2 cellular contexts compared by ENCODE assay signal in genomic region chr15:40845036-40845435, GRCh38.
TF ChIP-seq lines count a peak whose summit lies in the region.

No MANE protein-coding gene starts in this region.

TF ChIP-seq in SK-N-SH, 30 proteins besides CTCF, POLR2A, EP300 and RAD21 (continued from another document):
- TF ChIP-seq, protein P1, sequence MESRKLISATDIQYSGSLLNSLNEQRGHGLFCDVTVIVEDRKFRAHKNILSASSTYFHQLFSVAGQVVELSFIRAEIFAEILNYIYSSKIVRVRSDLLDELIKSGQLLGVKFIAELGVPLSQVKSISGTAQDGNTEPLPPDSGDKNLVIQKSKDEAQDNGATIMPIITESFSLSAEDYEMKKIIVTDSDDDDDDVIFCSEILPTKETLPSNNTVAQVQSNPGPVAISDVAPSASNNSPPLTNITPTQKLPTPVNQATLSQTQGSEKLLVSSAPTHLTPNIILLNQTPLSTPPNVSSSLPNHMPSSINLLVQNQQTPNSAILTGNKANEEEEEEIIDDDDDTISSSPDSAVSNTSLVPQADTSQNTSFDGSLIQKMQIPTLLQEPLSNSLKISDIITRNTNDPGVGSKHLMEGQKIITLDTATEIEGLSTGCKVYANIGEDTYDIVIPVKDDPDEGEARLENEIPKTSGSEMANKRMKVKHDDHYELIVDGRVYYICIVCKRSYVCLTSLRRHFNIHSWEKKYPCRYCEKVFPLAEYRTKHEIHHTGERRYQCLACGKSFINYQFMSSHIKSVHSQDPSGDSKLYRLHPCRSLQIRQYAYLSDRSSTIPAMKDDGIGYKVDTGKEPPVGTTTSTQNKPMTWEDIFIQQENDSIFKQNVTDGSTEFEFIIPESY (IDR thresholded peaks at IDR 0.05; ENCODE audit: borderline replicate concordance, low read depth), result no peak

TF ChIP-seq in SK-N-SH treated with all-trans-retinoic acid at 6 μM for 48 hours, 23 proteins besides CTCF, POLR2A, EP300 and RAD21 (continued from another document):
- TF ChIP-seq TSHZ2 (CRISPR knock-in tag; IDR thresholded peaks at IDR 0.05), result no peak
- TF ChIP-seq ARNTL (CRISPR knock-in tag; IDR thresholded peaks at IDR 0.05; ENCODE audit: borderline replicate concordance, low read depth), result no peak
- no peak for TF ChIP-seq TCF4 (CRISPR knock-in tag; IDR thresholded peaks at IDR 0.05; ENCODE audit: borderline replicate concordance)
- TF ChIP-seq CSDC2 (CRISPR knock-in tag; IDR thresholded peaks at IDR 0.05), result no peak
